1 cellular context compared by ENCODE assay signal in genomic region chr7:134316539-134317344, GRCh38.
TF ChIP-seq lines count a peak whose summit lies in the region.

A gene with protein sequence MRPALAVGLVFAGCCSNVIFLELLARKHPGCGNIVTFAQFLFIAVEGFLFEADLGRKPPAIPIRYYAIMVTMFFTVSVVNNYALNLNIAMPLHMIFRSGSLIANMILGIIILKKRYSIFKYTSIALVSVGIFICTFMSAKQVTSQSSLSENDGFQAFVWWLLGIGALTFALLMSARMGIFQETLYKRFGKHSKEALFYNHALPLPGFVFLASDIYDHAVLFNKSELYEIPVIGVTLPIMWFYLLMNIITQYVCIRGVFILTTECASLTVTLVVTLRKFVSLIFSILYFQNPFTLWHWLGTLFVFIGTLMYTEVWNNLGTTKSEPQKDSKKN (minus strand): TSS chr7:134316930. CDS start chr7:134316751, 179 bp downstream.

TF ChIP-seq in WTC11, 78 proteins besides CTCF, POLR2A, EP300 and RAD21 (continued from another document):
- TF ChIP-seq HMGXB4 (CRISPR knock-in tag; IDR thresholded peaks at IDR 0.05) (peak; percentile 54), JUN (CRISPR knock-in tag; IDR thresholded peaks at IDR 0.05) (peak; percentile 52; the same call in 1 of the 2 replicates), USF1 (CRISPR knock-in tag; IDR thresholded peaks at IDR 0.05) (peak; percentile 54; the same call in 1 of the 2 replicates), ZNF532 (CRISPR knock-in tag; IDR thresholded peaks at IDR 0.05; ENCODE audit: borderline replicate concordance) (no peak), FOXP1 (CRISPR knock-in tag; IDR thresholded peaks at IDR 0.05; ENCODE audit: borderline replicate concordance) (0 out of 2 replicates have a peak, but pooled peaks have one; percentile 19), SMAD3 (CRISPR knock-in tag; IDR thresholded peaks at IDR 0.05; ENCODE audit: borderline replicate concordance) (no peak), SP1 (CRISPR knock-in tag; conservative IDR thresholded peaks at IDR 0.05) (peak; percentile 63; the same call in 1 of the 2 replicates), ZNF232 (CRISPR knock-in tag; IDR thresholded peaks at IDR 0.05) (no peak), ESRRA (CRISPR knock-in tag; IDR thresholded peaks at IDR 0.05; ENCODE audit: borderline replicate concordance) (no peak), NFATC4 (CRISPR knock-in tag; IDR thresholded peaks at IDR 0.05) (no peak), ATF1 (CRISPR knock-in tag; IDR thresholded peaks at IDR 0.05) (no peak), ZNF138 (CRISPR knock-in tag; conservative IDR thresholded peaks at IDR 0.05) (no peak), FOXK1 (CRISPR knock-in tag; IDR thresholded peaks at IDR 0.05) (peak; percentile 78; the same call in 1 of the 2 replicates), TEAD1 (CRISPR knock-in tag; IDR thresholded peaks at IDR 0.05) (peak; percentile 49), CREM (CRISPR knock-in tag; IDR thresholded peaks at IDR 0.05) (peak; percentile 86; the same call in 1 of the 2 replicates), ZNF396 (CRISPR knock-in tag; IDR thresholded peaks at IDR 0.05; ENCODE audit: borderline replicate concordance) (no peak), NR2C2 (CRISPR knock-in tag; IDR thresholded peaks at IDR 0.05) (no peak), E2F5 (CRISPR knock-in tag; IDR thresholded peaks at IDR 0.05) (peak; percentile 35; the same call in 1 of the 2 replicates), RELA (CRISPR knock-in tag; IDR thresholded peaks at IDR 0.05; ENCODE audit: borderline replicate concordance) (no peak; the same call in 1 of the 2 replicates), ZSCAN18 (CRISPR knock-in tag; IDR thresholded peaks at IDR 0.05) (no peak)
- TF ChIP-seq, protein P1, sequence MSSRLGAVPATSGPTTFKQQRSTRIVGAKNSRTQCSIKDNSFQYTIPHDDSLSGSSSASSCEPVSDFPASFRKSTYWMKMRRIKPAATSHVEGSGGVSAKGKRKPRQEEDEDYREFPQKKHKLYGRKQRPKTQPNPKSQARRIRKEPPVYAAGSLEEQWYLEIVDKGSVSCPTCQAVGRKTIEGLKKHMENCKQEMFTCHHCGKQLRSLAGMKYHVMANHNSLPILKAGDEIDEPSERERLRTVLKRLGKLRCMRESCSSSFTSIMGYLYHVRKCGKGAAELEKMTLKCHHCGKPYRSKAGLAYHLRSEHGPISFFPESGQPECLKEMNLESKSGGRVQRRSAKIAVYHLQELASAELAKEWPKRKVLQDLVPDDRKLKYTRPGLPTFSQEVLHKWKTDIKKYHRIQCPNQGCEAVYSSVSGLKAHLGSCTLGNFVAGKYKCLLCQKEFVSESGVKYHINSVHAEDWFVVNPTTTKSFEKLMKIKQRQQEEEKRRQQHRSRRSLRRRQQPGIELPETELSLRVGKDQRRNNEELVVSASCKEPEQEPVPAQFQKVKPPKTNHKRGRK (CRISPR knock-in tag; IDR thresholded peaks at IDR 0.05; ENCODE audit: borderline replicate concordance) = no peak
- TF ChIP-seq, protein P2, sequence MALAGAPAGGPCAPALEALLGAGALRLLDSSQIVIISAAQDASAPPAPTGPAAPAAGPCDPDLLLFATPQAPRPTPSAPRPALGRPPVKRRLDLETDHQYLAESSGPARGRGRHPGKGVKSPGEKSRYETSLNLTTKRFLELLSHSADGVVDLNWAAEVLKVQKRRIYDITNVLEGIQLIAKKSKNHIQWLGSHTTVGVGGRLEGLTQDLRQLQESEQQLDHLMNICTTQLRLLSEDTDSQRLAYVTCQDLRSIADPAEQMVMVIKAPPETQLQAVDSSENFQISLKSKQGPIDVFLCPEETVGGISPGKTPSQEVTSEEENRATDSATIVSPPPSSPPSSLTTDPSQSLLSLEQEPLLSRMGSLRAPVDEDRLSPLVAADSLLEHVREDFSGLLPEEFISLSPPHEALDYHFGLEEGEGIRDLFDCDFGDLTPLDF (CRISPR knock-in tag; IDR thresholded peaks at IDR 0.05) = no peak
- TF ChIP-seq, protein P3, sequence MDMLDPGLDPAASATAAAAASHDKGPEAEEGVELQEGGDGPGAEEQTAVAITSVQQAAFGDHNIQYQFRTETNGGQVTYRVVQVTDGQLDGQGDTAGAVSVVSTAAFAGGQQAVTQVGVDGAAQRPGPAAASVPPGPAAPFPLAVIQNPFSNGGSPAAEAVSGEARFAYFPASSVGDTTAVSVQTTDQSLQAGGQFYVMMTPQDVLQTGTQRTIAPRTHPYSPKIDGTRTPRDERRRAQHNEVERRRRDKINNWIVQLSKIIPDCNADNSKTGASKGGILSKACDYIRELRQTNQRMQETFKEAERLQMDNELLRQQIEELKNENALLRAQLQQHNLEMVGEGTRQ (CRISPR knock-in tag; IDR thresholded peaks at IDR 0.05) = 0 out of 2 replicates have a peak, but pooled peaks have one; percentile 58
